Comparison of ENCODE assay signal across 12 cellular contexts in genomic region chr9:99235874-99236627, GRCh38. TPM values are rescaled to one million over a fixed set of nuclear protein-coding genes. Genes with fewer than 3 reads are reported as not detected.
DNase-seq lines count a peak whose midpoint lies in the region; ATAC-seq and TF ChIP-seq lines count a peak whose summit lies in the region.
"Had no signal": no experiment of that assay in that cellular context is flagged by ENCODE, and none has a peak within 500 bp of the region (broad histone marks: within the 10 kb centered on the region; RNA-seq: fewer than 3 reads in every experiment).

No MANE protein-coding gene starts in this region.

- H3K36me3 ChIP-seq in aorta (ENCODE audit: control insufficient read depth in 1 of 2, insufficient read depth in 2 of 2, low read length in 1 of 2), result peaks cover 5 to 11% of the 10 kb centered on the region in 2 donors
- peaks cover 9% of the 10 kb centered on the region for H3K36me3 ChIP-seq in A673 (ENCODE audit: insufficient read depth, low read length, poor library complexity, severe bottlenecking)

- H3K9me3 ChIP-seq in aorta (ENCODE audit: control insufficient read depth, low read length), result no peaks in the 10 kb centered on the region
- no peaks in the 10 kb centered on the region for H3K9me3 ChIP-seq in A673 (ENCODE audit: low read depth, low read length, poor library complexity, severe bottlenecking)

- peaks cover 58% of the 10 kb centered on the region for H3K4me1 Mint-ChIP-seq in activated T-helper 1 cell treated with anti-CD3 and anti-CD28 coated beads, Interleukin-12 subunit alpha, Interleukin-12 subunit beta, Interleukin-2, Interleukin-4 antibody, amounts not matched to agents 30 ng/mL and 10 ng/mL and 1 ng/mL, durations not matched to agents 14 hours and 24 hours and 36 hours (ENCODE audit: low read depth)

- H3K4me3 ChIP-seq in aorta (ENCODE audit: low read length in 2 of 2) (no peak overlapping the region), A673 (ENCODE audit: low read depth, low read length, poor library complexity, severe bottlenecking) (no peak overlapping the region)

- no peaks in the 10 kb centered on the region for H3K4me1 ChIP-seq in aorta (ENCODE audit: control insufficient read depth in 1 of 2, insufficient read depth in 2 of 2, low read length in 2 of 2)
- peaks cover 5% of the 10 kb centered on the region for H3K4me1 ChIP-seq in A673 (ENCODE audit: insufficient read depth, low read length, poor library complexity, severe bottlenecking)

- 89 to 91% methylated on average over 7 of the region's 7 CpGs for WGBS in aorta, 2 donors

- H3K27me3 Mint-ChIP-seq in activated T-helper 1 cell treated with anti-CD3 and anti-CD28 coated beads, Interleukin-12 subunit alpha, Interleukin-12 subunit beta, Interleukin-2, Interleukin-4 antibody, amounts not matched to agents 30 ng/mL and 10 ng/mL and 1 ng/mL, durations not matched to agents 14 hours and 24 hours and 36 hours (ENCODE audit: insufficient read depth), result no peaks in the 10 kb centered on the region

- H3K9me3 Mint-ChIP-seq in activated T-helper 1 cell treated with anti-CD3 and anti-CD28 coated beads, Interleukin-12 subunit alpha, Interleukin-12 subunit beta, Interleukin-2, Interleukin-4 antibody, amounts not matched to agents 30 ng/mL and 10 ng/mL and 1 ng/mL, durations not matched to agents 14 hours and 24 hours and 36 hours, result no peaks in the 10 kb centered on the region

- TF ChIP-seq CTCF in GM10248 (IDR thresholded peaks at IDR 0.05; ENCODE audit: control extremely low read depth, extremely low read depth, low read depth, missing control alignments) (no peak), A673 (conservative IDR thresholded peaks at IDR 0.05; ENCODE audit: low read depth, low read length) (no peak)

- CTCF ChIA-PET in GM10248 (lab: Yijun Ruan, JAX) (interaction anchor here (6.3 to 6.7 kb wide), 2 partner anchors 14 to 50 kb away, joined by 86 to 97 read pairs; partner anchors contain the start of genes ALG2 and SEC61B), A673 (lab: Charles Lee) (no interaction called here), HEK293T (lab: Yijun Ruan, JAX) (no interaction called here)

- peak overlapping the region; percentile 60 for H3K4me3 Mint-ChIP-seq in activated T-helper 1 cell treated with anti-CD3 and anti-CD28 coated beads, Interleukin-12 subunit alpha, Interleukin-12 subunit beta, Interleukin-2, Interleukin-4 antibody, amounts not matched to agents 30 ng/mL and 10 ng/mL and 1 ng/mL, durations not matched to agents 14 hours and 24 hours and 36 hours

- peak overlapping the region; percentile 85 for H3K27ac Mint-ChIP-seq in activated T-helper 1 cell treated with anti-CD3 and anti-CD28 coated beads, Interleukin-12 subunit alpha, Interleukin-12 subunit beta, Interleukin-2, Interleukin-4 antibody, amounts not matched to agents 30 ng/mL and 10 ng/mL and 1 ng/mL, durations not matched to agents 14 hours and 24 hours and 36 hours

- peaks cover 42% of the 10 kb centered on the region for H3K36me3 Mint-ChIP-seq in activated T-helper 1 cell treated with anti-CD3 and anti-CD28 coated beads, Interleukin-12 subunit alpha, Interleukin-12 subunit beta, Interleukin-2, Interleukin-4 antibody, amounts not matched to agents 30 ng/mL and 10 ng/mL and 1 ng/mL, durations not matched to agents 14 hours and 24 hours and 36 hours (ENCODE audit: low read depth)

- BruUV-seq in A673 (replicated peaks; lab: Mats Ljungman, UMichigan), result no TSS peak

- DNase-seq in GM10248 (ENCODE audit: extremely low spot score), result peak; percentile 74
- DNase-seq in activated T-helper 1 cell treated with anti-CD3 and anti-CD28 coated beads, Interleukin-12 subunit alpha, Interleukin-12 subunit beta, Interleukin-2, Interleukin-4 antibody, amounts not matched to agents 30 ng/mL and 10 ng/mL and 1 ng/mL, durations not matched to agents 14 hours and 24 hours and 36 hours (ENCODE audit: low spot score), result peak; percentile 25
- DNase-seq in aorta, result no peak
- DNase-seq in A673 (ENCODE audit: low spot score), result no peak
- DNase-seq in NCI-H1092 (lab: John Stamatoyannopoulos, UW), result no peak
- DNase-seq in HEK293T (ENCODE audit: extremely low spot score), result no peak
- DNase-seq: Calu3, left cardiac atrium, NCI-H1436 treated with DMSO at 0.1 percent for 48 hours had no signal

- ATAC-seq in GM19351 (IDR thresholded peaks at IDR 0.05; ENCODE audit: unreplicated experiment) (peak; percentile 95), HG03060 (IDR thresholded peaks at IDR 0.05; ENCODE audit: low read depth, unreplicated experiment) (peak; percentile 94), aorta (ENCODE audit: low FRiP score) (no peak)
- ATAC-seq: left cardiac atrium had no signal

- H3K27ac ChIP-seq in aorta (ENCODE audit: low read depth in 1 of 2, low read length in 2 of 2) (no peak overlapping the region), A673 (ENCODE audit: low read depth, low read length, poor library complexity, severe bottlenecking) (no peak overlapping the region)
- H3K27ac ChIP-seq: VCaP had no signal

- intact Hi-C loops in activated T-helper 1 cell treated with anti-CD3 and anti-CD28 coated beads, Interleukin-12 subunit alpha, Interleukin-12 subunit beta, Interleukin-2, Interleukin-4 antibody, amounts not matched to agents 30 ng/mL and 10 ng/mL and 1 ng/mL, durations not matched to agents 14 hours and 24 hours and 36 hours (cut with micrococcal nuclease), result loop anchor here (1.0 to 5.0 kb wide), 4 partner anchors 8 to 54 kb away; partner anchors contain the start of gene SEC61B
- intact Hi-C loops in aorta (cut with DNase I), result no loop called here
- intact Hi-C loops in A673 (cut with micrococcal nuclease; ENCODE audit: unreplicated experiment), result no loop called here

- POLR2A ChIA-PET in GM10248 (lab: Yijun Ruan, JAX) (interaction anchor here (1.3 to 2.8 kb wide), 2 partner anchors 11 to 14 kb away, joined by 3 to 12 read pairs; partner anchors contain the start of genes ALG2 and SEC61B), A673 (lab: Charles Lee; ENCODE audit: low non-redundant PET) (no interaction called here), HEK293T (lab: Yijun Ruan, JAX) (interaction anchor here (0.7 kb wide), 1 partner anchor 14 kb away, joined by 3 read pairs; the partner anchor contains the start of genes ALG2 and SEC61B)

- H3K27me3 ChIP-seq in aorta (ENCODE audit: control insufficient read depth in 1 of 2, insufficient read depth in 2 of 2, low read length in 1 of 2) (no peaks in the 10 kb centered on the region), A673 (replicated peaks; ENCODE audit: insufficient read depth, low read depth, low read length, poor library complexity) (no peaks in the 10 kb centered on the region)

TF ChIP-seq in HEK293T, 16 proteins besides CTCF, POLR2A, EP300 and RAD21:
- no peak for TF ChIP-seq LEF1 (IDR thresholded peaks at IDR 0.05; ENCODE audit: borderline replicate concordance)
- no peak for TF ChIP-seq NFRKB (IDR thresholded peaks at IDR 0.05)

RNA-seq across cellular contexts. Expression of gene SEC61B, which starts 14.0 kb away (rescaled TPM):
- 180 and 184 TPM in 2 replicates for total RNA-seq in activated T-helper 1 cell treated with anti-CD3 and anti-CD28 coated beads, Interleukin-12 subunit alpha, Interleukin-12 subunit beta, Interleukin-2, Interleukin-4 antibody, amounts not matched to agents 30 ng/mL and 10 ng/mL and 1 ng/mL, durations not matched to agents 14 hours and 24 hours and 36 hours
- 100 to 1,000 TPM in 1 of 2 donors, 10 to 100 TPM in 1; 95.0 to 111 TPM for total RNA-seq in aorta
- polyA plus RNA-seq in aorta, result 100 to 1,000 TPM; 201 to 288 TPM
- total RNA-seq in A673 (2021), result 175 and 183 TPM in 2 replicates

RNA-seq across cellular contexts. Expression of gene ALG2, which starts 14.3 kb away (rescaled TPM):
- 37.6 and 39.7 TPM in 2 replicates for total RNA-seq in activated T-helper 1 cell treated with anti-CD3 and anti-CD28 coated beads, Interleukin-12 subunit alpha, Interleukin-12 subunit beta, Interleukin-2, Interleukin-4 antibody, amounts not matched to agents 30 ng/mL and 10 ng/mL and 1 ng/mL, durations not matched to agents 14 hours and 24 hours and 36 hours
- total RNA-seq in aorta (10 to 100 TPM; 22.2 to 24.1 TPM), A673 (2021) (27.6 and 30.1 TPM in 2 replicates)
- polyA plus RNA-seq in aorta, result 10 to 100 TPM; 15.4 to 16.2 TPM

Comparison
In these comparisons a context has a peak if more than half of its experiments do, and no peak if none do; other contexts are left out.
1. DNase-seq: peak in GM10248 (single experiment) and activated T-helper 1 cell treated with anti-CD3 and anti-CD28 coated beads, Interleukin-12 subunit alpha, Interleukin-12 subunit beta, Interleukin-2, Interleukin-4 antibody, amounts not matched to agents 30 ng/mL and 10 ng/mL and 1 ng/mL, durations not matched to agents 14 hours and 24 hours and 36 hours (single experiment); none in aorta (0 of 2), A673 (single experiment), NCI-H1092 (single experiment) and HEK293T (single experiment).